In genomic region chr6:44699851-44700250, GRCh38 we compare ENCODE assay signal across 20 cellular contexts.
DNase-seq lines count a peak whose midpoint lies in the region; ATAC-seq, FAIRE-seq and TF ChIP-seq lines count a peak whose summit lies in the region.
"Had no signal": no experiment of that assay in that cellular context is flagged by ENCODE, and none has a peak within 500 bp of the region (broad histone marks: within the 10 kb centered on the region; RNA-seq: fewer than 3 reads in every experiment).

No MANE protein-coding gene starts in this region.

- peak; percentile 38 for FAIRE-seq in HTR-8/SVneo (lab: Jason Lieb, UNC)
- FAIRE-seq: GM18507, K562 had no signal

- no peak for ATAC-seq in GM19328 (IDR thresholded peaks at IDR 0.05; ENCODE audit: unreplicated experiment)
- ATAC-seq: GM23338, K562 had no signal

- no peak for TF ChIP-seq CTCF in epithelial cell of esophagus (IDR thresholded peaks at IDR 0.05; ENCODE audit: insufficient read depth, low read depth, low read length, missing control alignments)

- no peak for DNase-seq in HTR-8/SVneo (ENCODE audit: insufficient read length, low spot score)
- no peak for DNase-seq in SJCRH30
- DNase-seq in epithelial cell of esophagus (ENCODE audit: low read depth) = peak; percentile 50
- DNase-seq in T-helper 9 cell = no peak
- no peak for DNase-seq in NCI-H2227 treated with DMSO at 0.1 percent for 48 hours (lab: John Stamatoyannopoulos, UW)
- DNase-seq in KG1 (lab: John Stamatoyannopoulos, UW) = no peak
- DNase-seq: CD8-positive, alpha-beta memory T cell; DMS 273 treated with DMSO at 0.1 percent for 48 hours; DMS79; H9; MM.1S; NCI-H2029; NCI-H526 treated with DMSO at 0.1 percent for 48 hours; SHP77 had no signal

- H3K36me3 ChIP-seq in SJCRH30 = no peaks in the 10 kb centered on the region

- no peaks in the 10 kb centered on the region for H3K9me3 ChIP-seq in SJCRH30 (replicated peaks)

- H3K27ac ChIP-seq in SJCRH30 = peak overlapping the region; percentile 84; the same call in 1 of the 2 replicates
- H3K27ac ChIP-seq: C4-2B, RWPE1 had no signal

- no peak overlapping the region for H3K4me3 ChIP-seq in SJCRH30
- H3K4me3 ChIP-seq in epithelial cell of esophagus (ENCODE audit: low read length) = no peak overlapping the region
- H3K4me3 ChIP-seq: GM23338, K562 had no signal

- peaks cover 59% of the 10 kb centered on the region for H3K4me1 ChIP-seq in SJCRH30

- H3K27me3 ChIP-seq in SJCRH30 = no peaks in the 10 kb centered on the region
